ENCODE assay signal across 22 cellular contexts in the genomic region with DNA sequence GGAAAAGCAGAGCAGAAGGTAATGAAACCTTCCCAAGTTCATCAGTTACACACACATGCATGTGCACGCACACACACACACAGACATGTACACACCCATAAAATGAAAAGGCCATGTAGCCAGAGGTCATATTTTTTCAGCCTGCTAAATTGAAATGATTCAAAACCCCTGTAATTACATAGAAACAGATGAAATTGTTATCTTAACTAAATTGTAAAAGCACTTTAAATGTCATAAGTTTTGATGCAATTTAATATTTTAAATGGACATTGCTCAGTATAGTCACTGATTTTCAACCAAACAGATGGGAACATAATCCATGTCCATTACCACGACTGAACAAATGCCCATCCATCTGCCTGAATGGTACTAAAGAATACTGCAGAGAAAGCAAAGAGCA.
A peak's percentile ranks its signal among the peaks of the same experiment; 100 is the strongest.
DNase-seq lines count a peak whose midpoint lies in the region; ATAC-seq, FAIRE-seq and TF ChIP-seq lines count a peak whose summit lies in the region.
"Had no signal": no experiment of that assay in that cellular context is flagged by ENCODE, and none has a peak within 500 bp of the region (broad histone marks: within the 10 kb centered on the region; RNA-seq: fewer than 3 reads in every experiment).

No MANE protein-coding gene starts in this region.

- intact Hi-C loops in kidney (cut with DNase I), result no loop called here

- H3K4me3 Mint-ChIP-seq in neural crest cell, result no peak overlapping the region
- H3K4me3 Mint-ChIP-seq: CD4-positive, alpha-beta T cell had no signal

- no peaks in the 10 kb centered on the region for H3K36me3 Mint-ChIP-seq in neural crest cell (ENCODE audit: low read depth)

- no peaks in the 10 kb centered on the region for H3K9me3 Mint-ChIP-seq in neural crest cell
- H3K9me3 Mint-ChIP-seq: CD4-positive, alpha-beta T cell had no signal

- no peak overlapping the region for H3K27ac ChIP-seq in kidney (ENCODE audit: low read depth in 2 of 2, low read length in 2 of 2)
- H3K27ac ChIP-seq: SK-N-MC had no signal

- TF ChIP-seq CTCF in neural crest cell (conservative IDR thresholded peaks at IDR 0.05), result no peak
- TF ChIP-seq CTCF in kidney (IDR thresholded peaks at IDR 0.05; ENCODE audit: borderline replicate concordance, extremely low read depth, insufficient read depth), result no peak

- H3K4me1 Mint-ChIP-seq in neural crest cell, result peaks cover 53% of the 10 kb centered on the region

- no peak overlapping the region for H3K9ac ChIP-seq in kidney (ENCODE audit: low read length in 2 of 2)

- ATAC-seq in SK-N-SH treated with all-trans-retinoic acid at 6 μM for 48 hours, result peak; percentile 56; the same call in 2 of the 3 replicates
- no peak for ATAC-seq in GM18520 (IDR thresholded peaks at IDR 0.05; ENCODE audit: unreplicated experiment)
- ATAC-seq: HCT116, PC-3 had no signal

- DNase-seq in NCI-H2171 (lab: John Stamatoyannopoulos, UW) (peak; percentile 9), NCI-H446 treated with DMSO at 0.1 percent for 48 hours (lab: John Stamatoyannopoulos, UW) (peak; percentile 76), neural crest cell (ENCODE audit: low read depth, low spot score) (no peak), NCI-H146 (lab: John Stamatoyannopoulos, UW) (no peak), kidney (no peak)
- DNase-seq: Caco-2; CD4-positive, alpha-beta T cell; DMS153; GOT3; MG63; NCI-H1417; NCI-H187; NCI-H2107; NCI-H774; PC-3; Right ventricle myocardium superior had no signal

- FAIRE-seq in kidney (lab: Jason Lieb, UNC), result no peak
- FAIRE-seq: G401.6, GM12892 had no signal

- no peaks in the 10 kb centered on the region for H3K9me3 ChIP-seq in kidney (ENCODE audit: control insufficient read depth in 1 of 2, low read length in 2 of 2)
- H3K9me3 ChIP-seq: Caco-2, MG63 had no signal

- no peaks in the 10 kb centered on the region for H3K4me1 ChIP-seq in kidney (ENCODE audit: control insufficient read depth in 1 of 2, insufficient read depth in 1 of 2, low read depth in 1 of 2, low read length in 2 of 2)
- H3K4me1 ChIP-seq: Caco-2 had no signal

- peak overlapping the region; percentile 44 for H3K27ac Mint-ChIP-seq in neural crest cell (ENCODE audit: unreplicated experiment)
- H3K27ac Mint-ChIP-seq: CD4-positive, alpha-beta T cell had no signal

- H3K36me3 ChIP-seq in kidney (ENCODE audit: control insufficient read depth in 1 of 2, insufficient read depth in 2 of 2, low read length in 2 of 2), result no peaks in the 10 kb centered on the region
- H3K36me3 ChIP-seq: MG63 had no signal

- H3K27me3 Mint-ChIP-seq in neural crest cell (ENCODE audit: low read depth), result no peaks in the 10 kb centered on the region
- H3K27me3 Mint-ChIP-seq: CD4-positive, alpha-beta T cell had no signal

- no peak overlapping the region for H3K4me3 ChIP-seq in kidney (ENCODE audit: low read length in 2 of 2)
- H3K4me3 ChIP-seq: MG63, SK-N-MC had no signal

TF ChIP-seq in SK-N-SH treated with all-trans-retinoic acid at 6 μM for 48 hours, 23 proteins besides CTCF, POLR2A, EP300 and RAD21:
- TF ChIP-seq, protein P1, sequence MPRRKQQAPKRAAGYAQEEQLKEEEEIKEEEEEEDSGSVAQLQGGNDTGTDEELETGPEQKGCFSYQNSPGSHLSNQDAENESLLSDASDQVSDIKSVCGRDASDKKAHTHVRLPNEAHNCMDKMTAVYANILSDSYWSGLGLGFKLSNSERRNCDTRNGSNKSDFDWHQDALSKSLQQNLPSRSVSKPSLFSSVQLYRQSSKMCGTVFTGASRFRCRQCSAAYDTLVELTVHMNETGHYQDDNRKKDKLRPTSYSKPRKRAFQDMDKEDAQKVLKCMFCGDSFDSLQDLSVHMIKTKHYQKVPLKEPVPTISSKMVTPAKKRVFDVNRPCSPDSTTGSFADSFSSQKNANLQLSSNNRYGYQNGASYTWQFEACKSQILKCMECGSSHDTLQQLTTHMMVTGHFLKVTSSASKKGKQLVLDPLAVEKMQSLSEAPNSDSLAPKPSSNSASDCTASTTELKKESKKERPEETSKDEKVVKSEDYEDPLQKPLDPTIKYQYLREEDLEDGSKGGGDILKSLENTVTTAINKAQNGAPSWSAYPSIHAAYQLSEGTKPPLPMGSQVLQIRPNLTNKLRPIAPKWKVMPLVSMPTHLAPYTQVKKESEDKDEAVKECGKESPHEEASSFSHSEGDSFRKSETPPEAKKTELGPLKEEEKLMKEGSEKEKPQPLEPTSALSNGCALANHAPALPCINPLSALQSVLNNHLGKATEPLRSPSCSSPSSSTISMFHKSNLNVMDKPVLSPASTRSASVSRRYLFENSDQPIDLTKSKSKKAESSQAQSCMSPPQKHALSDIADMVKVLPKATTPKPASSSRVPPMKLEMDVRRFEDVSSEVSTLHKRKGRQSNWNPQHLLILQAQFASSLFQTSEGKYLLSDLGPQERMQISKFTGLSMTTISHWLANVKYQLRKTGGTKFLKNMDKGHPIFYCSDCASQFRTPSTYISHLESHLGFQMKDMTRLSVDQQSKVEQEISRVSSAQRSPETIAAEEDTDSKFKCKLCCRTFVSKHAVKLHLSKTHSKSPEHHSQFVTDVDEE (CRISPR knock-in tag; IDR thresholded peaks at IDR 0.05), result peak; percentile 89
- TF ChIP-seq OSR1 (CRISPR knock-in tag; IDR thresholded peaks at IDR 0.05), result no peak
- peak; percentile 98 for TF ChIP-seq ISL1 (CRISPR knock-in tag; IDR thresholded peaks at IDR 0.05)
- no peak for TF ChIP-seq ZNF8 (CRISPR knock-in tag; IDR thresholded peaks at IDR 0.05)
- TF ChIP-seq RARB (CRISPR knock-in tag; IDR thresholded peaks at IDR 0.05), result no peak
- peak; percentile 76; the same call in 1 of the 2 replicates for TF ChIP-seq SNAI2 (CRISPR knock-in tag; IDR thresholded peaks at IDR 0.05)
- no peak for TF ChIP-seq PPARA (CRISPR knock-in tag; IDR thresholded peaks at IDR 0.05; ENCODE audit: borderline replicate concordance)
- no peak for TF ChIP-seq ZNF70 (CRISPR knock-in tag; IDR thresholded peaks at IDR 0.05)
- TF ChIP-seq, protein P2, sequence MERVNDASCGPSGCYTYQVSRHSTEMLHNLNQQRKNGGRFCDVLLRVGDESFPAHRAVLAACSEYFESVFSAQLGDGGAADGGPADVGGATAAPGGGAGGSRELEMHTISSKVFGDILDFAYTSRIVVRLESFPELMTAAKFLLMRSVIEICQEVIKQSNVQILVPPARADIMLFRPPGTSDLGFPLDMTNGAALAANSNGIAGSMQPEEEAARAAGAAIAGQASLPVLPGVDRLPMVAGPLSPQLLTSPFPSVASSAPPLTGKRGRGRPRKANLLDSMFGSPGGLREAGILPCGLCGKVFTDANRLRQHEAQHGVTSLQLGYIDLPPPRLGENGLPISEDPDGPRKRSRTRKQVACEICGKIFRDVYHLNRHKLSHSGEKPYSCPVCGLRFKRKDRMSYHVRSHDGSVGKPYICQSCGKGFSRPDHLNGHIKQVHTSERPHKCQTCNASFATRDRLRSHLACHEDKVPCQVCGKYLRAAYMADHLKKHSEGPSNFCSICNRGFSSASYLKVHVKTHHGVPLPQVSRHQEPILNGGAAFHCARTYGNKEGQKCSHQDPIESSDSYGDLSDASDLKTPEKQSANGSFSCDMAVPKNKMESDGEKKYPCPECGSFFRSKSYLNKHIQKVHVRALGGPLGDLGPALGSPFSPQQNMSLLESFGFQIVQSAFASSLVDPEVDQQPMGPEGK (CRISPR knock-in tag; IDR thresholded peaks at IDR 0.05; ENCODE audit: borderline replicate concordance), result no peak
- 0 out of 2 replicates have a peak, but pooled peaks have one; percentile 4 for TF ChIP-seq ESRRG (CRISPR knock-in tag; IDR thresholded peaks at IDR 0.05)
- TF ChIP-seq, protein P3, sequence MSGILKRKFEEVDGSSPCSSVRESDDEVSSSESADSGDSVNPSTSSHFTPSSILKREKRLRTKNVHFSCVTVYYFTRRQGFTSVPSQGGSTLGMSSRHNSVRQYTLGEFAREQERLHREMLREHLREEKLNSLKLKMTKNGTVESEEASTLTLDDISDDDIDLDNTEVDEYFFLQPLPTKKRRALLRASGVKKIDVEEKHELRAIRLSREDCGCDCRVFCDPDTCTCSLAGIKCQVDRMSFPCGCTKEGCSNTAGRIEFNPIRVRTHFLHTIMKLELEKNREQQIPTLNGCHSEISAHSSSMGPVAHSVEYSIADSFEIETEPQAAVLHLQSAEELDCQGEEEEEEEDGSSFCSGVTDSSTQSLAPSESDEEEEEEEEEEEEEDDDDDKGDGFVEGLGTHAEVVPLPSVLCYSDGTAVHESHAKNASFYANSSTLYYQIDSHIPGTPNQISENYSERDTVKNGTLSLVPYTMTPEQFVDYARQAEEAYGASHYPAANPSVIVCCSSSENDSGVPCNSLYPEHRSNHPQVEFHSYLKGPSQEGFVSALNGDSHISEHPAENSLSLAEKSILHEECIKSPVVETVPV (CRISPR knock-in tag; IDR thresholded peaks at IDR 0.05), result peak; percentile 13; the same call in 1 of the 2 replicates
- no peak for TF ChIP-seq CSDC2 (CRISPR knock-in tag; IDR thresholded peaks at IDR 0.05)
- no peak for TF ChIP-seq ARNTL (CRISPR knock-in tag; IDR thresholded peaks at IDR 0.05; ENCODE audit: borderline replicate concordance, low read depth)
- TF ChIP-seq, protein P4, sequence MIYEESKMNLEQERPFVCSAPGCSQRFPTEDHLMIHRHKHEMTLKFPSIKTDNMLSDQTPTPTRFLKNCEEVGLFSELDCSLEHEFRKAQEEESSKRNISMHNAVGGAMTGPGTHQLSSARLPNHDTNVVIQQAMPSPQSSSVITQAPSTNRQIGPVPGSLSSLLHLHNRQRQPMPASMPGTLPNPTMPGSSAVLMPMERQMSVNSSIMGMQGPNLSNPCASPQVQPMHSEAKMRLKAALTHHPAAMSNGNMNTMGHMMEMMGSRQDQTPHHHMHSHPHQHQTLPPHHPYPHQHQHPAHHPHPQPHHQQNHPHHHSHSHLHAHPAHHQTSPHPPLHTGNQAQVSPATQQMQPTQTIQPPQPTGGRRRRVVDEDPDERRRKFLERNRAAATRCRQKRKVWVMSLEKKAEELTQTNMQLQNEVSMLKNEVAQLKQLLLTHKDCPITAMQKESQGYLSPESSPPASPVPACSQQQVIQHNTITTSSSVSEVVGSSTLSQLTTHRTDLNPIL (CRISPR knock-in tag; IDR thresholded peaks at IDR 0.05; ENCODE audit: low read depth), result 0 out of 2 replicates have a peak, but pooled peaks have one; percentile 51
- peak; percentile 89 for TF ChIP-seq TCF4 (CRISPR knock-in tag; IDR thresholded peaks at IDR 0.05; ENCODE audit: borderline replicate concordance)

Comparison
In these comparisons a context has a peak if more than half of its experiments do, and no peak if none do; other contexts are left out.
1. DNase-seq: peak in NCI-H2171 (single experiment) and NCI-H446 treated with DMSO at 0.1 percent for 48 hours (single experiment); none in neural crest cell (single experiment), NCI-H146 (single experiment) and kidney (single experiment).